Comparison of ENCODE assay signal across 8 cellular contexts in genomic region chr12:5655120-5655519, GRCh38.
"Had no signal": no experiment of that assay in that cellular context is flagged by ENCODE, and none has a peak within 500 bp of the region (broad histone marks: within the 10 kb centered on the region; RNA-seq: fewer than 3 reads in every experiment).

No MANE protein-coding gene starts in this region.

- ATAC-seq: GM12878 had no signal

- FAIRE-seq: G401.6, GM12878, GM12891, GM12892, GM18507, GM19239 had no signal

- H3K4me3 ChIP-seq: GM12878 had no signal

- DNase-seq: GDM1, GF-D8 had no signal
